In genomic region chr3:52752045-52752660, GRCh38 we compare ENCODE assay signal across 1 cellular context.
TF ChIP-seq lines count a peak whose summit lies in the region.

No MANE protein-coding gene starts in this region.

TF ChIP-seq in HepG2, 621 proteins besides CTCF, POLR2A, EP300 and RAD21 (continues in another document):
- TF ChIP-seq, protein P1, sequence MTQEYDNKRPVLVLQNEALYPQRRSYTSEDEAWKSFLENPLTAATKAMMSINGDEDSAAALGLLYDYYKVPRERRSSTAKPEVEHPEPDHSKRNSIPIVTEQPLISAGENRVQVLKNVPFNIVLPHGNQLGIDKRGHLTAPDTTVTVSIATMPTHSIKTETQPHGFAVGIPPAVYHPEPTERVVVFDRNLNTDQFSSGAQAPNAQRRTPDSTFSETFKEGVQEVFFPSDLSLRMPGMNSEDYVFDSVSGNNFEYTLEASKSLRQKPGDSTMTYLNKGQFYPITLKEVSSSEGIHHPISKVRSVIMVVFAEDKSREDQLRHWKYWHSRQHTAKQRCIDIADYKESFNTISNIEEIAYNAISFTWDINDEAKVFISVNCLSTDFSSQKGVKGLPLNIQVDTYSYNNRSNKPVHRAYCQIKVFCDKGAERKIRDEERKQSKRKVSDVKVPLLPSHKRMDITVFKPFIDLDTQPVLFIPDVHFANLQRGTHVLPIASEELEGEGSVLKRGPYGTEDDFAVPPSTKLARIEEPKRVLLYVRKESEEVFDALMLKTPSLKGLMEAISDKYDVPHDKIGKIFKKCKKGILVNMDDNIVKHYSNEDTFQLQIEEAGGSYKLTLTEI (CRISPR knock-in tag; conservative IDR thresholded peaks at IDR 0.05), result no peak
- peak; percentile 10; the same call in 1 of the 2 replicates for TF ChIP-seq CEBPB (IDR thresholded peaks at IDR 0.05; ENCODE audit: borderline replicate concordance, low read depth, low read length)
- TF ChIP-seq HOXA5 (CRISPR knock-in tag; IDR thresholded peaks at IDR 0.05), result no peak
- TF ChIP-seq RARA (CRISPR knock-in tag; IDR thresholded peaks at IDR 0.05), result no peak
- no peak for TF ChIP-seq SIX1 (CRISPR knock-in tag; IDR thresholded peaks at IDR 0.05; ENCODE audit: borderline replicate concordance)
- TF ChIP-seq ZIK1 (CRISPR knock-in tag; IDR thresholded peaks at IDR 0.05; ENCODE audit: borderline replicate concordance, low read depth), result no peak
- TF ChIP-seq RBFOX2 (IDR thresholded peaks at IDR 0.05; ENCODE audit: low read depth, low read length), result no peak
- no peak for TF ChIP-seq FOXA1 (IDR thresholded peaks at IDR 0.05)
- peak; percentile 49; the same call in 1 of the 2 replicates for TF ChIP-seq FOXA1 (CRISPR knock-in tag; IDR thresholded peaks at IDR 0.05)
- TF ChIP-seq NBN (conservative IDR thresholded peaks at IDR 0.05), result no peak
- TF ChIP-seq MXD3 (CRISPR knock-in tag; IDR thresholded peaks at IDR 0.05), result no peak
- TF ChIP-seq, protein P2, sequence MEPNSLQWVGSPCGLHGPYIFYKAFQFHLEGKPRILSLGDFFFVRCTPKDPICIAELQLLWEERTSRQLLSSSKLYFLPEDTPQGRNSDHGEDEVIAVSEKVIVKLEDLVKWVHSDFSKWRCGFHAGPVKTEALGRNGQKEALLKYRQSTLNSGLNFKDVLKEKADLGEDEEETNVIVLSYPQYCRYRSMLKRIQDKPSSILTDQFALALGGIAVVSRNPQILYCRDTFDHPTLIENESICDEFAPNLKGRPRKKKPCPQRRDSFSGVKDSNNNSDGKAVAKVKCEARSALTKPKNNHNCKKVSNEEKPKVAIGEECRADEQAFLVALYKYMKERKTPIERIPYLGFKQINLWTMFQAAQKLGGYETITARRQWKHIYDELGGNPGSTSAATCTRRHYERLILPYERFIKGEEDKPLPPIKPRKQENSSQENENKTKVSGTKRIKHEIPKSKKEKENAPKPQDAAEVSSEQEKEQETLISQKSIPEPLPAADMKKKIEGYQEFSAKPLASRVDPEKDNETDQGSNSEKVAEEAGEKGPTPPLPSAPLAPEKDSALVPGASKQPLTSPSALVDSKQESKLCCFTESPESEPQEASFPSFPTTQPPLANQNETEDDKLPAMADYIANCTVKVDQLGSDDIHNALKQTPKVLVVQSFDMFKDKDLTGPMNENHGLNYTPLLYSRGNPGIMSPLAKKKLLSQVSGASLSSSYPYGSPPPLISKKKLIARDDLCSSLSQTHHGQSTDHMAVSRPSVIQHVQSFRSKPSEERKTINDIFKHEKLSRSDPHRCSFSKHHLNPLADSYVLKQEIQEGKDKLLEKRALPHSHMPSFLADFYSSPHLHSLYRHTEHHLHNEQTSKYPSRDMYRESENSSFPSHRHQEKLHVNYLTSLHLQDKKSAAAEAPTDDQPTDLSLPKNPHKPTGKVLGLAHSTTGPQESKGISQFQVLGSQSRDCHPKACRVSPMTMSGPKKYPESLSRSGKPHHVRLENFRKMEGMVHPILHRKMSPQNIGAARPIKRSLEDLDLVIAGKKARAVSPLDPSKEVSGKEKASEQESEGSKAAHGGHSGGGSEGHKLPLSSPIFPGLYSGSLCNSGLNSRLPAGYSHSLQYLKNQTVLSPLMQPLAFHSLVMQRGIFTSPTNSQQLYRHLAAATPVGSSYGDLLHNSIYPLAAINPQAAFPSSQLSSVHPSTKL (CRISPR knock-in tag; IDR thresholded peaks at IDR 0.05), result peak; percentile 22; the same call in 1 of the 2 replicates
- TF ChIP-seq PATZ1 (CRISPR knock-in tag; IDR thresholded peaks at IDR 0.05), result no peak
- no peak for TF ChIP-seq FOXC1 (CRISPR knock-in tag; IDR thresholded peaks at IDR 0.05; ENCODE audit: borderline replicate concordance)
- TF ChIP-seq ZNF160 (CRISPR knock-in tag; IDR thresholded peaks at IDR 0.05), result no peak
- TF ChIP-seq TBX3 (IDR thresholded peaks at IDR 0.05; ENCODE audit: borderline replicate concordance), result no peak
- TF ChIP-seq HMG20A (CRISPR knock-in tag; IDR thresholded peaks at IDR 0.05; ENCODE audit: borderline replicate concordance), result no peak
- no peak for TF ChIP-seq GATAD1 (CRISPR knock-in tag; IDR thresholded peaks at IDR 0.05)
- TF ChIP-seq ATM (IDR thresholded peaks at IDR 0.05; ENCODE audit: borderline replicate concordance), result no peak
- no peak for TF ChIP-seq ZNF713 (CRISPR knock-in tag; IDR thresholded peaks at IDR 0.05)
- no peak for TF ChIP-seq ZNF329 (CRISPR knock-in tag; IDR thresholded peaks at IDR 0.05; ENCODE audit: low read depth)
- TF ChIP-seq CBX5 (CRISPR knock-in tag; IDR thresholded peaks at IDR 0.05; ENCODE audit: borderline replicate concordance), result no peak
- peak; percentile 74 for TF ChIP-seq GATAD2A (CRISPR knock-in tag; IDR thresholded peaks at IDR 0.05)
- no peak for TF ChIP-seq SMARCE1 (IDR thresholded peaks at IDR 0.05; ENCODE audit: borderline replicate concordance)
- peak; percentile 74 to 83 for TF ChIP-seq MAFK (conservative IDR thresholded peaks at IDR 0.05 in 1 of 2, IDR thresholded peaks at IDR 0.05 in 1 of 2; ENCODE audit: low read length in 2 of 2)
- TF ChIP-seq TCF7 (IDR thresholded peaks at IDR 0.05; ENCODE audit: low read depth), result 0 out of 2 replicates have a peak, but pooled peaks have one; percentile 36
- no peak for TF ChIP-seq GPN1 (CRISPR knock-in tag; IDR thresholded peaks at IDR 0.05; ENCODE audit: borderline replicate concordance)
- TF ChIP-seq BCL6 (CRISPR knock-in tag; IDR thresholded peaks at IDR 0.05), result peak; percentile 19; the same call in 1 of the 2 replicates
- no peak for TF ChIP-seq FOXP1 (IDR thresholded peaks at IDR 0.05)
- TF ChIP-seq FOXP1 (CRISPR knock-in tag; IDR thresholded peaks at IDR 0.05), result 0 out of 2 replicates have a peak, but pooled peaks have one; percentile 5
- no peak for TF ChIP-seq RORA (CRISPR knock-in tag; IDR thresholded peaks at IDR 0.05)
- TF ChIP-seq, protein P3, sequence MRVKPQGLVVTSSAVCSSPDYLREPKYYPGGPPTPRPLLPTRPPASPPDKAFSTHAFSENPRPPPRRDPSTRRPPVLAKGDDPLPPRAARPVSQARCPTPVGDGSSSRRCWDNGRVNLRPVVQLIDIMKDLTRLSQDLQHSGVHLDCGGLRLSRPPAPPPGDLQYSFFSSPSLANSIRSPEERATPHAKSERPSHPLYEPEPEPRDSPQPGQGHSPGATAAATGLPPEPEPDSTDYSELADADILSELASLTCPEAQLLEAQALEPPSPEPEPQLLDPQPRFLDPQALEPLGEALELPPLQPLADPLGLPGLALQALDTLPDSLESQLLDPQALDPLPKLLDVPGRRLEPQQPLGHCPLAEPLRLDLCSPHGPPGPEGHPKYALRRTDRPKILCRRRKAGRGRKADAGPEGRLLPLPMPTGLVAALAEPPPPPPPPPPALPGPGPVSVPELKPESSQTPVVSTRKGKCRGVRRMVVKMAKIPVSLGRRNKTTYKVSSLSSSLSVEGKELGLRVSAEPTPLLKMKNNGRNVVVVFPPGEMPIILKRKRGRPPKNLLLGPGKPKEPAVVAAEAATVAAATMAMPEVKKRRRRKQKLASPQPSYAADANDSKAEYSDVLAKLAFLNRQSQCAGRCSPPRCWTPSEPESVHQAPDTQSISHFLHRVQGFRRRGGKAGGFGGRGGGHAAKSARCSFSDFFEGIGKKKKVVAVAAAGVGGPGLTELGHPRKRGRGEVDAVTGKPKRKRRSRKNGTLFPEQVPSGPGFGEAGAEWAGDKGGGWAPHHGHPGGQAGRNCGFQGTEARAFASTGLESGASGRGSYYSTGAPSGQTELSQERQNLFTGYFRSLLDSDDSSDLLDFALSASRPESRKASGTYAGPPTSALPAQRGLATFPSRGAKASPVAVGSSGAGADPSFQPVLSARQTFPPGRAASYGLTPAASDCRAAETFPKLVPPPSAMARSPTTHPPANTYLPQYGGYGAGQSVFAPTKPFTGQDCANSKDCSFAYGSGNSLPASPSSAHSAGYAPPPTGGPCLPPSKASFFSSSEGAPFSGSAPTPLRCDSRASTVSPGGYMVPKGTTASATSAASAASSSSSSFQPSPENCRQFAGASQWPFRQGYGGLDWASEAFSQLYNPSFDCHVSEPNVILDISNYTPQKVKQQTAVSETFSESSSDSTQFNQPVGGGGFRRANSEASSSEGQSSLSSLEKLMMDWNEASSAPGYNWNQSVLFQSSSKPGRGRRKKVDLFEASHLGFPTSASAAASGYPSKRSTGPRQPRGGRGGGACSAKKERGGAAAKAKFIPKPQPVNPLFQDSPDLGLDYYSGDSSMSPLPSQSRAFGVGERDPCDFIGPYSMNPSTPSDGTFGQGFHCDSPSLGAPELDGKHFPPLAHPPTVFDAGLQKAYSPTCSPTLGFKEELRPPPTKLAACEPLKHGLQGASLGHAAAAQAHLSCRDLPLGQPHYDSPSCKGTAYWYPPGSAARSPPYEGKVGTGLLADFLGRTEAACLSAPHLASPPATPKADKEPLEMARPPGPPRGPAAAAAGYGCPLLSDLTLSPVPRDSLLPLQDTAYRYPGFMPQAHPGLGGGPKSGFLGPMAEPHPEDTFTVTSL (CRISPR knock-in tag; IDR thresholded peaks at IDR 0.05; ENCODE audit: borderline replicate concordance), result no peak
- TF ChIP-seq ZNF775 (CRISPR knock-in tag; IDR thresholded peaks at IDR 0.05; ENCODE audit: borderline replicate concordance), result no peak
- TF ChIP-seq FIP1L1 (IDR thresholded peaks at IDR 0.05; ENCODE audit: borderline replicate concordance, insufficient read depth, low read depth, low read length), result no peak
- peak; percentile 69 for TF ChIP-seq CEBPG (CRISPR knock-in tag; IDR thresholded peaks at IDR 0.05)
- peak; percentile 86 for TF ChIP-seq ZEB1 (IDR thresholded peaks at IDR 0.05; ENCODE audit: insufficient replicate concordance, low read depth)
- TF ChIP-seq ZBTB1 (CRISPR knock-in tag; IDR thresholded peaks at IDR 0.05; ENCODE audit: borderline replicate concordance), result no peak
- TF ChIP-seq ZBTB44 (CRISPR knock-in tag; IDR thresholded peaks at IDR 0.05), result no peak
- TF ChIP-seq ZKSCAN5 (CRISPR knock-in tag; IDR thresholded peaks at IDR 0.05), result no peak
- TF ChIP-seq, protein P4, sequence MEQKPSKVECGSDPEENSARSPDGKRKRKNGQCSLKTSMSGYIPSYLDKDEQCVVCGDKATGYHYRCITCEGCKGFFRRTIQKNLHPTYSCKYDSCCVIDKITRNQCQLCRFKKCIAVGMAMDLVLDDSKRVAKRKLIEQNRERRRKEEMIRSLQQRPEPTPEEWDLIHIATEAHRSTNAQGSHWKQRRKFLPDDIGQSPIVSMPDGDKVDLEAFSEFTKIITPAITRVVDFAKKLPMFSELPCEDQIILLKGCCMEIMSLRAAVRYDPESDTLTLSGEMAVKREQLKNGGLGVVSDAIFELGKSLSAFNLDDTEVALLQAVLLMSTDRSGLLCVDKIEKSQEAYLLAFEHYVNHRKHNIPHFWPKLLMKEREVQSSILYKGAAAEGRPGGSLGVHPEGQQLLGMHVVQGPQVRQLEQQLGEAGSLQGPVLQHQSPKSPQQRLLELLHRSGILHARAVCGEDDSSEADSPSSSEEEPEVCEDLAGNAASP (CRISPR knock-in tag; IDR thresholded peaks at IDR 0.05; ENCODE audit: borderline replicate concordance), result no peak
- TF ChIP-seq MAFF (IDR thresholded peaks at IDR 0.05; ENCODE audit: low read depth, low read length), result peak; percentile 68
- TF ChIP-seq SOX6 (IDR thresholded peaks at IDR 0.05), result no peak
- peak; percentile 13; the same call in 1 of the 2 replicates for TF ChIP-seq SOX6 (CRISPR knock-in tag; IDR thresholded peaks at IDR 0.05)
- no peak for TF ChIP-seq IRX3 (CRISPR knock-in tag; IDR thresholded peaks at IDR 0.05; ENCODE audit: borderline replicate concordance, low read depth)
- TF ChIP-seq MLXIP (CRISPR knock-in tag; IDR thresholded peaks at IDR 0.05; ENCODE audit: borderline replicate concordance), result no peak
- TF ChIP-seq BRCA1 (CRISPR knock-in tag; IDR thresholded peaks at IDR 0.05), result no peak
- no peak for TF ChIP-seq SOX13 (IDR thresholded peaks at IDR 0.05)
- peak in 1 of 2 experiments; percentile 63; a peak in 2 of 4 replicates for TF ChIP-seq SOX13 (CRISPR knock-in tag; conservative IDR thresholded peaks at IDR 0.05 in 1 of 2, IDR thresholded peaks at IDR 0.05 in 1 of 2)
